In genomic region chr6:156778615-156779205, GRCh38 we compare ENCODE assay signal across 1 cellular context.
TF ChIP-seq lines count a peak whose summit lies in the region.

No MANE protein-coding gene starts in this region.

TF ChIP-seq in WTC11, 78 proteins besides CTCF, POLR2A, EP300 and RAD21 (continued from another document):
- TF ChIP-seq, protein P1, sequence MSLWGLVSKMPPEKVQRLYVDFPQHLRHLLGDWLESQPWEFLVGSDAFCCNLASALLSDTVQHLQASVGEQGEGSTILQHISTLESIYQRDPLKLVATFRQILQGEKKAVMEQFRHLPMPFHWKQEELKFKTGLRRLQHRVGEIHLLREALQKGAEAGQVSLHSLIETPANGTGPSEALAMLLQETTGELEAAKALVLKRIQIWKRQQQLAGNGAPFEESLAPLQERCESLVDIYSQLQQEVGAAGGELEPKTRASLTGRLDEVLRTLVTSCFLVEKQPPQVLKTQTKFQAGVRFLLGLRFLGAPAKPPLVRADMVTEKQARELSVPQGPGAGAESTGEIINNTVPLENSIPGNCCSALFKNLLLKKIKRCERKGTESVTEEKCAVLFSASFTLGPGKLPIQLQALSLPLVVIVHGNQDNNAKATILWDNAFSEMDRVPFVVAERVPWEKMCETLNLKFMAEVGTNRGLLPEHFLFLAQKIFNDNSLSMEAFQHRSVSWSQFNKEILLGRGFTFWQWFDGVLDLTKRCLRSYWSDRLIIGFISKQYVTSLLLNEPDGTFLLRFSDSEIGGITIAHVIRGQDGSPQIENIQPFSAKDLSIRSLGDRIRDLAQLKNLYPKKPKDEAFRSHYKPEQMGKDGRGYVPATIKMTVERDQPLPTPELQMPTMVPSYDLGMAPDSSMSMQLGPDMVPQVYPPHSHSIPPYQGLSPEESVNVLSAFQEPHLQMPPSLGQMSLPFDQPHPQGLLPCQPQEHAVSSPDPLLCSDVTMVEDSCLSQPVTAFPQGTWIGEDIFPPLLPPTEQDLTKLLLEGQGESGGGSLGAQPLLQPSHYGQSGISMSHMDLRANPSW (CRISPR knock-in tag; conservative IDR thresholded peaks at IDR 0.05; ENCODE audit: low read depth), result no peak
- no peak for TF ChIP-seq ZNF138 (CRISPR knock-in tag; conservative IDR thresholded peaks at IDR 0.05)
- no peak for TF ChIP-seq PRDM15 (CRISPR knock-in tag; IDR thresholded peaks at IDR 0.05)
